Comparison of ENCODE assay signal across 7 cellular contexts in the genomic region with DNA sequence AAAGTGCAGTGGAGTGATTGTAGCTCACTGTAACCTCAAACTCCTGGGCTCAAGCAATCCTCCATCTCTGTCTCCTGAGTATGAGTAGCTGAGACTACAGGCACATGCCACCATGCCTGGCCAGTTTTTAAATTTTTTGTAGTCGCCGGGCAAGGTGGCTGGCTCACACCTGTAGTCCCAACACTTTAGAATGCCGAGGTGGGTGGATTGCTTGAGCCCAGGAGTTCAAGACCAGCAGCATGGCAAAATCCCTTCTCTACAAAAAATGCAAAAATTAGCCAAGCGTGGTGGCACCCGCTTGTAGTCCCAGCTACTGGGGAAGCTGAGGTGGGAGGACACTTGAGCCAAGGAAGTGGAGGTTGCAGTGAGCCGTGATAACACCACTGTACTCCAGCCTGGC.
"Had no signal": no experiment of that assay in that cellular context is flagged by ENCODE, and none has a peak within 500 bp of the region (broad histone marks: within the 10 kb centered on the region; RNA-seq: fewer than 3 reads in every experiment).

No MANE protein-coding gene starts in this region.

- DNase-seq: GOT3, H9, HCEC 1CT, IMR-90 had no signal

- H3K27ac Mint-ChIP-seq: H9 had no signal

- H3K4me3 ChIP-seq: K562 had no signal

- H3K4me3 Mint-ChIP-seq: H9 had no signal

- FAIRE-seq: H54, HTR-8/SVneo, K562 had no signal

- ATAC-seq: K562 had no signal
